In the genomic region with DNA sequence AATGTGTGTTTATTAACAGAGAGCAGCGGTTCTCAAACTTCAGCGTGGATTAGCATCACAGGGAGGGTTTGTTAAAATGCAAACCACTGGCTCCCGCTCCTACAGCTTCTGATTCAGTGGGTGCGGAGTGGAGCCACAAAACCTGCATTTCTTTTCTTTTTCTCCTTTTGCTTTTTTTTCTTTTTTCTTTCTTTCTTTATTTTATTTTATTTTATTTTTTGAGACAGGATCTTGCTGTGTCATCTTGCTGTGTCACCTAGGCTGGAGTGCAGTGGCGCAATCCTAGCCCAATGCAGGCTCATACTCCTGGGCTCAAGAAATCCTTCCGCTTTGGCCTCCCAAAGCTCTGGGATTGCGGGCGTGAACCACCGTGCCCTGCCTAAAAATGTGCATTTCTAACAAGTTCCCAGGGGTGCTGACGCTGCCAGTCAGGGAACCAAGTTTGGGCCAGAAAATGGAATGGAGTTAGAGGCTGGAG, we compare ENCODE assay signal across 1 cellular context.
TF ChIP-seq lines count a peak whose summit lies in the region.

No MANE protein-coding gene starts in this region.

TF ChIP-seq in K562, 482 proteins besides CTCF, POLR2A, EP300 and RAD21 (continued from another document and continues in another):
- TF ChIP-seq PBX2 (CRISPR knock-in tag; IDR thresholded peaks at IDR 0.05; ENCODE audit: low read depth) (no peak), PBX2 (tag; conservative IDR thresholded peaks at IDR 0.05; ENCODE audit: low read depth) (no peak), ELF2 (CRISPR knock-in tag; IDR thresholded peaks at IDR 0.05) (0 out of 2 replicates have a peak, but pooled peaks have one; percentile 56), ZNF197 (CRISPR knock-in tag; IDR thresholded peaks at IDR 0.05; ENCODE audit: low read depth) (no peak), SMAD2 (IDR thresholded peaks at IDR 0.05; ENCODE audit: low read depth, low read length) (no peak), POLR2AphosphoS2 (IDR thresholded peaks at IDR 0.05; ENCODE audit: low read length) (no peak), CXXC5 (CRISPR knock-in tag; IDR thresholded peaks at IDR 0.05) (peak; percentile 32; the same call in 1 of the 2 replicates), SREBF2 (CRISPR knock-in tag; IDR thresholded peaks at IDR 0.05) (no peak), HES1 (IDR thresholded peaks at IDR 0.05; ENCODE audit: low read depth) (0 out of 2 replicates have a peak, but pooled peaks have one; percentile 25), STAG1 (CRISPR knock-in tag; IDR thresholded peaks at IDR 0.05; ENCODE audit: borderline replicate concordance) (no peak), ZNF444 (CRISPR knock-in tag; IDR thresholded peaks at IDR 0.05) (no peak), ZNF408 (CRISPR knock-in tag; IDR thresholded peaks at IDR 0.05; ENCODE audit: low read depth) (no peak), EP400 (IDR thresholded peaks at IDR 0.05) (peak; percentile 61), ZFP36 (IDR thresholded peaks at IDR 0.05; ENCODE audit: low read depth, low read length, partially characterized antibody) (peak; percentile 30), ZNF318 (IDR thresholded peaks at IDR 0.05; ENCODE audit: borderline replicate concordance in 1 of 2, low read depth in 1 of 2) (peak in 1 of 2 experiments; percentile 38; a peak in 1 of 4 replicates), MTA2 (IDR thresholded peaks at IDR 0.05; ENCODE audit: low read depth) (peak; percentile 41; the same call in 1 of the 2 replicates), BRD9 (IDR thresholded peaks at IDR 0.05; ENCODE audit: low read depth, partially characterized antibody) (peak; percentile 77), MAFG (tag; conservative IDR thresholded peaks at IDR 0.05) (peak; percentile 98), RNF2 (IDR thresholded peaks at IDR 0.05) (no peak), HDGF (IDR thresholded peaks at IDR 0.05) (no peak), CSDE1 (IDR thresholded peaks at IDR 0.05) (no peak), ILK (tag; IDR thresholded peaks at IDR 0.05; ENCODE audit: borderline replicate concordance, low read depth) (no peak), ATF1 (CRISPR knock-in tag; IDR thresholded peaks at IDR 0.05) (no peak), ATF1 (tag; IDR thresholded peaks at IDR 0.05) (0 out of 2 replicates have a peak, but pooled peaks have one; percentile 31), ARNT (IDR thresholded peaks at IDR 0.05) (no peak), RAD51 (IDR thresholded peaks at IDR 0.05; ENCODE audit: borderline replicate concordance, low read depth) (peak; percentile 18; the same call in 1 of the 2 replicates), LARP7 (IDR thresholded peaks at IDR 0.05) (peak; percentile 67; the same call in 1 of the 2 replicates), ERF (CRISPR knock-in tag; IDR thresholded peaks at IDR 0.05) (no peak), RBM25 (IDR thresholded peaks at IDR 0.05; ENCODE audit: low read depth, low read length, severe bottlenecking) (no peak), ETV1 (tag; conservative IDR thresholded peaks at IDR 0.05; ENCODE audit: low read depth) (peak; percentile 63), ZNF12 (CRISPR knock-in tag; IDR thresholded peaks at IDR 0.05) (no peak), CEBPG (CRISPR knock-in tag; IDR thresholded peaks at IDR 0.05) (peak; percentile 91), CEBPG (tag; conservative IDR thresholded peaks at IDR 0.05 in 1 of 2, IDR thresholded peaks at IDR 0.05 in 1 of 2) (peak; percentile 88 to 95), DDX20 (tag; IDR thresholded peaks at IDR 0.05; ENCODE audit: low read depth) (no peak), FOXK2 (conservative IDR thresholded peaks at IDR 0.05 in 1 of 2, IDR thresholded peaks at IDR 0.05 in 1 of 2; ENCODE audit: low read depth in 2 of 2) (peak in 1 of 2 experiments; percentile 41; a peak in 1 of 4 replicates), TRIM24 (IDR thresholded peaks at IDR 0.05) (peak; percentile 95 to 96), ZNF175 (CRISPR knock-in tag; IDR thresholded peaks at IDR 0.05; ENCODE audit: low read depth) (0 out of 2 replicates have a peak, but pooled peaks have one; percentile 52), ZNF316 (IDR thresholded peaks at IDR 0.05) (peak; percentile 99), CBX3 (IDR thresholded peaks at IDR 0.05; ENCODE audit: borderline replicate concordance in 1 of 2, low read length in 2 of 2) (peak in 1 of 2 experiments; percentile 30; a peak in 1 of 3 replicates)
- TF ChIP-seq, protein P1, sequence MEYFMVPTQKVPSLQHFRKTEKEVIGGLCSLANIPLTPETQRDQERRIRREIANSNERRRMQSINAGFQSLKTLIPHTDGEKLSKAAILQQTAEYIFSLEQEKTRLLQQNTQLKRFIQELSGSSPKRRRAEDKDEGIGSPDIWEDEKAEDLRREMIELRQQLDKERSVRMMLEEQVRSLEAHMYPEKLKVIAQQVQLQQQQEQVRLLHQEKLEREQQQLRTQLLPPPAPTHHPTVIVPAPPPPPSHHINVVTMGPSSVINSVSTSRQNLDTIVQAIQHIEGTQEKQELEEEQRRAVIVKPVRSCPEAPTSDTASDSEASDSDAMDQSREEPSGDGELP (CRISPR knock-in tag; IDR thresholded peaks at IDR 0.05; ENCODE audit: borderline replicate concordance): no peak
- TF ChIP-seq, protein P2, sequence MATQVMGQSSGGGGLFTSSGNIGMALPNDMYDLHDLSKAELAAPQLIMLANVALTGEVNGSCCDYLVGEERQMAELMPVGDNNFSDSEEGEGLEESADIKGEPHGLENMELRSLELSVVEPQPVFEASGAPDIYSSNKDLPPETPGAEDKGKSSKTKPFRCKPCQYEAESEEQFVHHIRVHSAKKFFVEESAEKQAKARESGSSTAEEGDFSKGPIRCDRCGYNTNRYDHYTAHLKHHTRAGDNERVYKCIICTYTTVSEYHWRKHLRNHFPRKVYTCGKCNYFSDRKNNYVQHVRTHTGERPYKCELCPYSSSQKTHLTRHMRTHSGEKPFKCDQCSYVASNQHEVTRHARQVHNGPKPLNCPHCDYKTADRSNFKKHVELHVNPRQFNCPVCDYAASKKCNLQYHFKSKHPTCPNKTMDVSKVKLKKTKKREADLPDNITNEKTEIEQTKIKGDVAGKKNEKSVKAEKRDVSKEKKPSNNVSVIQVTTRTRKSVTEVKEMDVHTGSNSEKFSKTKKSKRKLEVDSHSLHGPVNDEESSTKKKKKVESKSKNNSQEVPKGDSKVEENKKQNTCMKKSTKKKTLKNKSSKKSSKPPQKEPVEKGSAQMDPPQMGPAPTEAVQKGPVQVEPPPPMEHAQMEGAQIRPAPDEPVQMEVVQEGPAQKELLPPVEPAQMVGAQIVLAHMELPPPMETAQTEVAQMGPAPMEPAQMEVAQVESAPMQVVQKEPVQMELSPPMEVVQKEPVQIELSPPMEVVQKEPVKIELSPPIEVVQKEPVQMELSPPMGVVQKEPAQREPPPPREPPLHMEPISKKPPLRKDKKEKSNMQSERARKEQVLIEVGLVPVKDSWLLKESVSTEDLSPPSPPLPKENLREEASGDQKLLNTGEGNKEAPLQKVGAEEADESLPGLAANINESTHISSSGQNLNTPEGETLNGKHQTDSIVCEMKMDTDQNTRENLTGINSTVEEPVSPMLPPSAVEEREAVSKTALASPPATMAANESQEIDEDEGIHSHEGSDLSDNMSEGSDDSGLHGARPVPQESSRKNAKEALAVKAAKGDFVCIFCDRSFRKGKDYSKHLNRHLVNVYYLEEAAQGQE (CRISPR knock-in tag; IDR thresholded peaks at IDR 0.05; ENCODE audit: low read depth): no peak
- TF ChIP-seq, protein P3, sequence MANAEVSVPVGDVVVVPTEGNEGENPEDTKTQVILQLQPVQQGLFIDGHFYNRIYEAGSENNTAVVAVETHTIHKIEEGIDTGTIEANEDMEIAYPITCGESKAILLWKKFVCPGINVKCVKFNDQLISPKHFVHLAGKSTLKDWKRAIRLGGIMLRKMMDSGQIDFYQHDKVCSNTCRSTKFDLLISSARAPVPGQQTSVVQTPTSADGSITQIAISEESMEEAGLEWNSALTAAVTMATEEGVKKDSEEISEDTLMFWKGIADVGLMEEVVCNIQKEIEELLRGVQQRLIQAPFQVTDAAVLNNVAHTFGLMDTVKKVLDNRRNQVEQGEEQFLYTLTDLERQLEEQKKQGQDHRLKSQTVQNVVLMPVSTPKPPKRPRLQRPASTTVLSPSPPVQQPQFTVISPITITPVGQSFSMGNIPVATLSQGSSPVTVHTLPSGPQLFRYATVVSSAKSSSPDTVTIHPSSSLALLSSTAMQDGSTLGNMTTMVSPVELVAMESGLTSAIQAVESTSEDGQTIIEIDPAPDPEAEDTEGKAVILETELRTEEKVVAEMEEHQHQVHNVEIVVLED (CRISPR knock-in tag; IDR thresholded peaks at IDR 0.05): no peak
- TF ChIP-seq, protein P4, sequence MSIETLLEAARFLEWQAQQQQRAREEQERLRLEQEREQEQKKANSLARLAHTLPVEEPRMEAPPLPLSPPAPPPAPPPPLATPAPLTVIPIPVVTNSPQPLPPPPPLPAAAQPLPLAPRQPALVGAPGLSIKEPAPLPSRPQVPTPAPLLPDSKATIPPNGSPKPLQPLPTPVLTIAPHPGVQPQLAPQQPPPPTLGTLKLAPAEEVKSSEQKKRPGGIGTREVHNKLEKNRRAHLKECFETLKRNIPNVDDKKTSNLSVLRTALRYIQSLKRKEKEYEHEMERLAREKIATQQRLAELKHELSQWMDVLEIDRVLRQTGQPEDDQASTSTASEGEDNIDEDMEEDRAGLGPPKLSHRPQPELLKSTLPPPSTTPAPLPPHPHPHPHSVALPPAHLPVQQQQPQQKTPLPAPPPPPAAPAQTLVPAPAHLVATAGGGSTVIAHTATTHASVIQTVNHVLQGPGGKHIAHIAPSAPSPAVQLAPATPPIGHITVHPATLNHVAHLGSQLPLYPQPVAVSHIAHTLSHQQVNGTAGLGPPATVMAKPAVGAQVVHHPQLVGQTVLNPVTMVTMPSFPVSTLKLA (conservative IDR thresholded peaks at IDR 0.05): 0 out of 4 replicates have a peak, but pooled peaks of 1 of the 2 experiments have one; percentile 27
